In genomic region chr13:85405316-85405897, GRCh38 we compare ENCODE assay signal across 1 cellular context.
TF ChIP-seq lines count a peak whose summit lies in the region.

No MANE protein-coding gene starts in this region.

TF ChIP-seq in GM12878, 131 proteins besides CTCF, POLR2A, EP300 and RAD21 (continued from another document):
- TF ChIP-seq ZZZ3 (IDR thresholded peaks at IDR 0.05; ENCODE audit: control insufficient read depth, insufficient read length, low read depth) (no peak), HDAC2 (IDR thresholded peaks at IDR 0.05) (no peak)
